8 cellular contexts compared by ENCODE assay signal in the genomic region with DNA sequence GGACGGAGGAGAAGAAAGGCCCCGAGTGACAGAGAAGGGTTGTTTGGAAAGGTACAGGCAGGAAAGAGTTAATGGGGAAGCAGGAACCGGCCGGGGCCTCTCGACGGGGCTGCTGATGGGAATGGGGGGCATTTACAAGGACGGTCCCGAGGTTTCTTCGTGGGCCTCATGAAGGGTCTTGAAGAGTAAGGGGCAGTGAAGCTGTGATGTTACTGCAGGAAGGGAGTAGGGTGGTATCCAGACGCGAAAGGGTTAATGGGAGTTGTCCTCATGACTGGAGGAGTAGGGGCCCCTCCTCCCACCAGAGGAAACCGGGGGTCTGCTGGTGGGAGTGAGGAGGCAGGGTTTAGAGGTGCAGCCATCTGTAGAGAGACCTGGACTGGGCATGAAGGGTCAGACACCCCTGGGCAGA. TPM values are rescaled to one million over a fixed set of nuclear protein-coding genes. Genes with fewer than 3 reads are reported as not detected.
DNase-seq lines count a peak whose midpoint lies in the region; ATAC-seq and TF ChIP-seq lines count a peak whose summit lies in the region.

No MANE protein-coding gene starts in this region.

- H3K4me1 Mint-ChIP-seq in activated naive CD4-positive, alpha-beta T cell treated with anti-CD3 and anti-CD28 coated beads, Interleukin-2, amount 50 U/mL, for 24 hours, result peaks cover 40% of the 10 kb centered on the region
- peaks cover 61% of the 10 kb centered on the region for H3K4me1 Mint-ChIP-seq in central memory CD8-positive, alpha-beta T cell
- H3K4me1 Mint-ChIP-seq in mesothelial cell of epicardium, result peaks cover 17% of the 10 kb centered on the region

- TF ChIP-seq CTCF in mesothelial cell of epicardium (IDR thresholded peaks at IDR 0.05; ENCODE audit: unreplicated experiment), result no peak
- TF ChIP-seq CTCF in GM13976 (IDR thresholded peaks at IDR 0.05; ENCODE audit: borderline replicate concordance, control extremely low read depth, extremely low read depth, insufficient read depth, missing control alignments), result no peak

- in situ Hi-C loops in GM13976 (cut with MboI; ENCODE audit: low sequenced_read_pairs, unreplicated experiment), result no loop called here

- H3K4me3 Mint-ChIP-seq in activated naive CD4-positive, alpha-beta T cell treated with anti-CD3 and anti-CD28 coated beads, Interleukin-2, amount 50 U/mL, for 24 hours, result peak overlapping the region; percentile 97
- H3K4me3 Mint-ChIP-seq in central memory CD8-positive, alpha-beta T cell, result peak overlapping the region; percentile 94
- H3K4me3 Mint-ChIP-seq in mesothelial cell of epicardium, result peak overlapping the region; percentile 96

- no peak for DNase-seq in activated naive CD4-positive, alpha-beta T cell treated with anti-CD3 and anti-CD28 coated beads, Interleukin-2, amount 50 U/mL, for 16 hours
- no peak for DNase-seq in central memory CD8-positive, alpha-beta T cell (ENCODE audit: low spot score in 2 of 2)
- DNase-seq in mesothelial cell of epicardium (ENCODE audit: low spot score in 2 of 2, unreplicated experiment in 2 of 2) (no peak), MV-4-11 (lab: John Stamatoyannopoulos, UW) (no peak), GM13976 (ENCODE audit: low spot score) (no peak), ecto neural progenitor cell (ENCODE audit: low spot score) (no peak)

- H3K27me3 Mint-ChIP-seq in activated naive CD4-positive, alpha-beta T cell treated with anti-CD3 and anti-CD28 coated beads, Interleukin-2, amount 50 U/mL, for 24 hours, result no peaks in the 10 kb centered on the region
- H3K27me3 Mint-ChIP-seq in central memory CD8-positive, alpha-beta T cell, result no peaks in the 10 kb centered on the region
- H3K27me3 Mint-ChIP-seq in mesothelial cell of epicardium (ENCODE audit: low read depth), result no peaks in the 10 kb centered on the region

- H3K9me3 Mint-ChIP-seq in activated naive CD4-positive, alpha-beta T cell treated with anti-CD3 and anti-CD28 coated beads, Interleukin-2, amount 50 U/mL, for 24 hours, result no peaks in the 10 kb centered on the region
- no peaks in the 10 kb centered on the region for H3K9me3 Mint-ChIP-seq in central memory CD8-positive, alpha-beta T cell
- H3K9me3 Mint-ChIP-seq in mesothelial cell of epicardium, result no peaks in the 10 kb centered on the region

- H3K27ac Mint-ChIP-seq in activated naive CD4-positive, alpha-beta T cell treated with anti-CD3 and anti-CD28 coated beads, Interleukin-2, amount 50 U/mL, for 24 hours, result peak overlapping the region; percentile 70
- peak overlapping the region; percentile 93 for H3K27ac Mint-ChIP-seq in central memory CD8-positive, alpha-beta T cell (ENCODE audit: low read depth)
- peak overlapping the region; percentile 91 for H3K27ac Mint-ChIP-seq in mesothelial cell of epicardium

- no peak for ATAC-seq in central memory CD8-positive, alpha-beta T cell (replicated peaks; ENCODE audit: extremely low read depth, poor library complexity, severe bottlenecking)
- ATAC-seq in GM19467 (IDR thresholded peaks at IDR 0.05; ENCODE audit: unreplicated experiment), result no peak

- no peaks in the 10 kb centered on the region for H3K36me3 Mint-ChIP-seq in activated naive CD4-positive, alpha-beta T cell treated with anti-CD3 and anti-CD28 coated beads, Interleukin-2, amount 50 U/mL, for 24 hours
- H3K36me3 Mint-ChIP-seq in central memory CD8-positive, alpha-beta T cell (ENCODE audit: insufficient read depth), result peaks cover 27% of the 10 kb centered on the region
- peaks cover 7% of the 10 kb centered on the region for H3K36me3 Mint-ChIP-seq in mesothelial cell of epicardium

RNA-seq across cellular contexts. Expression of a gene that starts 0.5 kb away (rescaled TPM):
- 44.6 to 46.0 TPM (median 45.4 TPM) in 3 replicates for total RNA-seq in mesothelial cell of epicardium

RNA-seq across cellular contexts. Expression of a gene that starts 34.3 kb away (rescaled TPM):
- total RNA-seq in mesothelial cell of epicardium, result 17.3 to 20.0 TPM (median 19.4 TPM) in 3 replicates

RNA-seq across cellular contexts. Expression of a gene that starts 39.7 kb away (rescaled TPM):
- 133 to 149 TPM (median 143 TPM) in 3 replicates for total RNA-seq in mesothelial cell of epicardium

RNA-seq across cellular contexts. Expression of a gene that starts 54.8 kb away (rescaled TPM):
- total RNA-seq in mesothelial cell of epicardium, result 56.4 to 58.6 TPM (median 56.6 TPM) in 3 replicates
